Comparison of ENCODE assay signal across 23 cellular contexts in the genomic region with DNA sequence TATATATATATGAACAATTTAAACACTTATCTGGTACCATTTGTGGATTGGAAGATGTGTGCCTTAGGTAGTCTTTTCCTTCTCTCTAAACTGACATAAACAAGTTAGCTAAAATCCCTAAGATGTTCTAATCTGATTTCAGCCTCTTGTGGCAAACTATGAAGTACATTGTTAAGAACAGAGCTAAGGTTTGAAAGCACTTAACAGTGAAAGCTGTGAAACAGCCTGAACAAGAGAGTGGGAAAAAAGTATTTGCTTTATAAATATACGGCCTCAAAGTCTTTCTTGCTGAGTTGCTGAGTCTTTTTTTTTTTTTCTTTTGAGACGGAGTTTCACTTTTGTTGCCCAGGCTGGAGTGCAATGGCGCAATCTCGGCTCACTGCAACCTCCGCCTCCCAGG.
"Had no signal": no experiment of that assay in that cellular context is flagged by ENCODE, and none has a peak within 500 bp of the region (broad histone marks: within the 10 kb centered on the region; RNA-seq: fewer than 3 reads in every experiment).

No MANE protein-coding gene starts in this region.

- DNase-seq: hypothalamus; immature natural killer cell; kidney; left colon; left ventricle myocardium inferior; mammary epithelial cell; mesendoderm; mucosa of descending colon; naive thymus-derived CD4-positive, alpha-beta T cell; ovary; right lobe of liver; stimulated activated CD4-positive, alpha-beta T cell treated with anti-CD3 and anti-CD28 coated beads, Interleukin-1b, Interleukin-23, amount 100 ng/mL, for 48 hours; stimulated activated CD4-positive, alpha-beta T cell treated with anti-CD3 and anti-CD28 coated beads, Interleukin-4, amount 100 ng/mL, for 1 hour; stimulated activated naive B cell treated with anti-CD40 and anti-IgM and Interleukin-4, amounts not matched to agents 10 μg/mL and 1 μg/mL and 100 μg/mL, for 72 hours; stimulated activated naive CD8-positive, alpha-beta T cell treated with anti-CD3 and anti-CD28 coated beads, Interleukin-15, Interleukin-2, amounts not matched to agents 100 U/mL and 50 U/mL, for 24 hours; stomach; testis; thyroid gland; transverse colon; uterus had no signal

- H3K27me3 ChIP-seq: ovary, right atrium auricular region, right lobe of liver, stomach, testis, thyroid gland, transverse colon, uterus had no signal

- H3K4me3 ChIP-seq: left ventricle myocardium inferior, mucosa of descending colon, ovary, right atrium auricular region, right lobe of liver, smooth muscle cell, stomach, testis, thyroid gland, transverse colon, uterus had no signal

- H3K4me1 ChIP-seq: left ventricle myocardium inferior, right atrium auricular region, right lobe of liver, stomach, testis, thyroid gland, transverse colon, uterus had no signal

- H3K27ac ChIP-seq: left ventricle myocardium inferior, ovary, right atrium auricular region, right lobe of liver, stomach, testis, thyroid gland, transverse colon, uterus had no signal

- H3K36me3 ChIP-seq: left ventricle myocardium inferior, ovary, right atrium auricular region, right lobe of liver, stomach, thyroid gland, transverse colon, uterus had no signal

- H3K9me3 ChIP-seq: left ventricle myocardium inferior, mucosa of descending colon, ovary, right atrium auricular region, right lobe of liver, stomach, testis, thyroid gland, transverse colon, uterus had no signal

- ATAC-seq: left colon; mucosa of descending colon; naive thymus-derived CD4-positive, alpha-beta T cell; natural killer cell treated with Interleukin-12 subunit alpha and Interleukin-12 subunit beta and Interleukin-15 and Interleukin-18, amount 100 ng/mL, for 72 hours; right lobe of liver; stimulated activated naive B cell treated with anti-CD40 and anti-IgM and Interleukin-4, amounts not matched to agents 10 μg/mL and 1 μg/mL and 100 μg/mL, for 72 hours; stimulated activated naive CD8-positive, alpha-beta T cell treated with anti-CD3 and anti-CD28 coated beads, Interleukin-15, Interleukin-2, amounts not matched to agents 100 U/mL and 50 U/mL, for 24 hours had no signal
